In the genomic region with DNA sequence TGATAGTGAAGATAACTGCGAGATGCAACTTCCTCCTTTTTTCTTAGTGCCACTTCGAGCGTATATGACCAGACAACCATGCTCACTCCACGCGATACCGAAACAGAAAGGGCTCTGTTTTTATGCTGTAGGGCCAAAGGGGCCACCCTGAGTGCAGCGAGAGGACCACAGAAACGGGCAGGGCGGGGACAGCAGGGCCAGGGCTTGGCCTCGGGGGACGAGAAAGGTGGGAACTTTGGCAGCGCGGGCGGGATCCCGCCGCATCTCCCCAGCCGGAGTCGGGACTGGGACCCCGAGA, we compare ENCODE assay signal across 8 cellular contexts. TPM values are rescaled to one million over a fixed set of nuclear protein-coding genes. Genes with fewer than 3 reads are reported as not detected.
DNase-seq lines count a peak whose midpoint lies in the region; ATAC-seq, FAIRE-seq and TF ChIP-seq lines count a peak whose summit lies in the region.

No MANE protein-coding gene starts in this region.

- in situ Hi-C loops in K562 (cut with MboI), result loop anchor here (10.0 kb wide), 1 partner anchor 185 kb away; no protein-coding TSS in a partner anchor

- H2AFZ ChIP-seq in KMS-11 (ENCODE audit: low read depth) (peak overlapping the region; percentile 92), K562 (ENCODE audit: low read depth, low read length) (peak overlapping the region; percentile 98)

- DNase-seq in GM06990 (ENCODE audit: extremely low read depth, insufficient read length), result peak; percentile 83
- DNase-seq in GOT3 (lab: John Stamatoyannopoulos, UW), result peak; percentile 45
- DNase-seq in T-helper 9 cell, result peak; percentile 38
- peak in 2 of 4 experiments; percentile 57 to 69 for DNase-seq in K562 (ENCODE audit: extremely low read depth in 1 of 4, low spot score in 3 of 4)
- DNase-seq in stimulated activated CD4-positive, alpha-beta T cell treated with anti-CD3 and anti-CD28 coated beads, Interleukin-12 subunit alpha, Interleukin-12 subunit beta, amount 100 ng/mL, for 24 hours (ENCODE audit: low read depth in 2 of 2), result peak; percentile 11 to 41
- DNase-seq in NCI-H187 treated with DMSO at 0.1 percent for 48 hours (lab: John Stamatoyannopoulos, UW), result no peak

- H3K9ac ChIP-seq in KMS-11, result peak overlapping the region; percentile 77
- peak overlapping the region; percentile 76 to 94 for H3K9ac ChIP-seq in K562 (ENCODE audit: insufficient read depth in 1 of 2, low read depth in 2 of 2, low read length in 2 of 2)

- POLR2A ChIA-PET in K562 (lab: Yijun Ruan, JAX), result interaction anchor here (0.7 to 1.1 kb wide), 6 partner anchors 9 to 665 kb away, joined by 3 to 4 read pairs (median 3); no protein-coding TSS in a partner anchor

- no peaks in the 10 kb centered on the region; the same call in 1 of the 2 replicates for H3K36me3 ChIP-seq in GM06990 (ENCODE audit: control insufficient read depth, insufficient read depth, low read length)
- no peaks in the 10 kb centered on the region for H3K36me3 ChIP-seq in KMS-11 (ENCODE audit: insufficient read depth)
- H3K36me3 ChIP-seq in K562 (ENCODE audit: control insufficient read depth, insufficient read depth, low read length), result no peaks in the 10 kb centered on the region

- H3K9me1 ChIP-seq in K562 (ENCODE audit: control insufficient read depth, insufficient read depth, low read length), result no peaks in the 10 kb centered on the region

- CTCF ChIA-PET in K562 (lab: Yijun Ruan, JAX; ENCODE audit: low intra/inter-chr PET ratio), result no interaction called here

- H3K27me3 ChIP-seq in GM06990 (replicated peaks; ENCODE audit: control insufficient read depth, insufficient read depth, low read length) (no peaks in the 10 kb centered on the region), KMS-11 (ENCODE audit: insufficient read depth, low read depth) (no peaks in the 10 kb centered on the region; the same call in 1 of the 2 replicates), K562 (ENCODE audit: control insufficient read depth in 2 of 2, insufficient read depth in 2 of 2, low read length in 2 of 2) (no peaks in the 10 kb centered on the region; a peak in 1 of 5 replicates)

- H3K4me1 ChIP-seq in KMS-11 (ENCODE audit: low read depth, poor library complexity, severe bottlenecking), result peaks cover 21% of the 10 kb centered on the region
- H3K4me1 ChIP-seq in K562 (replicated peaks in 1 of 2; ENCODE audit: control insufficient read depth in 2 of 2, insufficient read depth in 2 of 2, low read length in 2 of 2), result peaks cover 3 to 13% of the 10 kb centered on the region in 2 experiments; a peak in 3 of 5 replicates

- TF ChIP-seq CTCF in GM06990 (IDR thresholded peaks at IDR 0.05; ENCODE audit: insufficient read depth, low read length, poor library complexity, severe bottlenecking) (no peak), KMS-11 (conservative IDR thresholded peaks at IDR 0.05; ENCODE audit: low read depth, low read length) (no peak), K562 (IDR thresholded peaks at IDR 0.05 in 2 of 3, conservative IDR thresholded peaks at IDR 0.05 in 1 of 3; ENCODE audit: insufficient read depth in 2 of 3, low read depth in 1 of 3, low read length in 3 of 3) (no peak)

- H3K27ac ChIP-seq in KMS-11 (peak overlapping the region; percentile 77), K562 (ENCODE audit: extremely low read depth, low read depth, low read length) (peak overlapping the region; percentile 77)

- 0% methylated on average over 16 of the region's 19 CpGs for WGBS in K562 (ENCODE audit: insufficient coverage, low coverage, missing lambda C conversion rate)

- H3K4me3 ChIP-seq in GM06990 (replicated peaks; ENCODE audit: low read depth, low read length) (peak overlapping the region; percentile 86), KMS-11 (IDR thresholded peaks at IDR 0.05; ENCODE audit: insufficient read depth, low read depth, low read length) (no peak overlapping the region), K562 (peak overlapping the region; percentile 86), iPS-18c (ENCODE audit: insufficient read depth, low read depth, low read length) (peak overlapping the region; percentile 83)

- peak overlapping the region; percentile 92 for H3K4me2 ChIP-seq in KMS-11
- H3K4me2 ChIP-seq in K562 (ENCODE audit: insufficient read depth, low read length), result peak overlapping the region; percentile 85

- no peak for TF ChIP-seq POLR2A in K562 (conservative IDR thresholded peaks at IDR 0.05)

- no peaks in the 10 kb centered on the region for H4K20me1 ChIP-seq in KMS-11 (ENCODE audit: insufficient read depth)
- H4K20me1 ChIP-seq in K562 (replicated peaks; ENCODE audit: control insufficient read depth, insufficient read depth, low read length), result no peaks in the 10 kb centered on the region

- no TSS peak for BruUV-seq in K562 (replicated peaks; lab: Mats Ljungman, UMichigan)

- TF ChIP-seq EP300 in K562 (IDR thresholded peaks at IDR 0.05; ENCODE audit: low read length), result 0 out of 2 replicates have a peak, but pooled peaks have one; percentile 11

- H3K9me3 ChIP-seq in K562 (replicated peaks; ENCODE audit: control insufficient read depth, insufficient read depth, low read depth, low read length) (no peaks in the 10 kb centered on the region), iPS-18c (ENCODE audit: control insufficient read depth, insufficient read depth, low read length) (no peaks in the 10 kb centered on the region)

- ATAC-seq in K562, result peak; percentile 85

- H3K79me2 ChIP-seq in KMS-11 (ENCODE audit: insufficient read depth, low read depth) (peaks cover 35% of the 10 kb centered on the region), K562 (ENCODE audit: control insufficient read depth, insufficient read depth, low read length) (peaks cover 41% of the 10 kb centered on the region)

- TF ChIP-seq RAD21 in K562 (CRISPR knock-in tag; conservative IDR thresholded peaks at IDR 0.05 in 1 of 2, IDR thresholded peaks at IDR 0.05 in 1 of 2), result no peak

- intact Hi-C loops in K562 (cut with micrococcal nuclease), result no loop called here

- peak; percentile 75 for FAIRE-seq in K562 (lab: Jason Lieb, UNC)

TF ChIP-seq in K562, 482 proteins besides CTCF, POLR2A, EP300 and RAD21 (continues in another document):
- TF ChIP-seq, protein P1, sequence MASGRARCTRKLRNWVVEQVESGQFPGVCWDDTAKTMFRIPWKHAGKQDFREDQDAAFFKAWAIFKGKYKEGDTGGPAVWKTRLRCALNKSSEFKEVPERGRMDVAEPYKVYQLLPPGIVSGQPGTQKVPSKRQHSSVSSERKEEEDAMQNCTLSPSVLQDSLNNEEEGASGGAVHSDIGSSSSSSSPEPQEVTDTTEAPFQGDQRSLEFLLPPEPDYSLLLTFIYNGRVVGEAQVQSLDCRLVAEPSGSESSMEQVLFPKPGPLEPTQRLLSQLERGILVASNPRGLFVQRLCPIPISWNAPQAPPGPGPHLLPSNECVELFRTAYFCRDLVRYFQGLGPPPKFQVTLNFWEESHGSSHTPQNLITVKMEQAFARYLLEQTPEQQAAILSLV (tag; IDR thresholded peaks at IDR 0.05), result no peak
- TF ChIP-seq, protein P2, sequence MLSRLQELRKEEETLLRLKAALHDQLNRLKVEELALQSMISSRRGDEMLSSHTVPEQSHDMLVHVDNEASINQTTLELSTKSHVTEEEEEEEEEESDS (CRISPR knock-in tag; IDR thresholded peaks at IDR 0.05), result no peak
- TF ChIP-seq ZNF445 (CRISPR knock-in tag; IDR thresholded peaks at IDR 0.05; ENCODE audit: low read depth) (no peak), MCM5 (IDR thresholded peaks at IDR 0.05; ENCODE audit: low read depth) (no peak)
- TF ChIP-seq, protein P3, sequence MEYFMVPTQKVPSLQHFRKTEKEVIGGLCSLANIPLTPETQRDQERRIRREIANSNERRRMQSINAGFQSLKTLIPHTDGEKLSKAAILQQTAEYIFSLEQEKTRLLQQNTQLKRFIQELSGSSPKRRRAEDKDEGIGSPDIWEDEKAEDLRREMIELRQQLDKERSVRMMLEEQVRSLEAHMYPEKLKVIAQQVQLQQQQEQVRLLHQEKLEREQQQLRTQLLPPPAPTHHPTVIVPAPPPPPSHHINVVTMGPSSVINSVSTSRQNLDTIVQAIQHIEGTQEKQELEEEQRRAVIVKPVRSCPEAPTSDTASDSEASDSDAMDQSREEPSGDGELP (CRISPR knock-in tag; IDR thresholded peaks at IDR 0.05; ENCODE audit: borderline replicate concordance), result no peak

RNA-seq across cellular contexts. Expression of a gene that starts 0.5 kb away (rescaled TPM):
- 34.3 and 156 TPM in 2 replicates for total RNA-seq in K562 (2011; cell fraction: chromatin; rRNA removed; ENCODE audit: low replicate concordance)
- total RNA-seq in K562 (2011; cell fraction: nucleolus; rRNA removed), result 17.2 and 24.6 TPM in 2 replicates
- 45.9 and 72.8 TPM in 2 replicates for total RNA-seq in K562 (2011; cell fraction: nucleoplasm; rRNA removed)
- total RNA-seq in K562 (2014; rRNA removed) (14.4 and 15.7 TPM in 2 replicates), K562 (2014; rRNA removed; fragmentation: Illumina TruSeq; extraction: Trizol) (20.7 and 21.9 TPM in 2 replicates), K562 (2015; rRNA removed; fragmentation: Illumina TruSeq; extraction: Trizol) (27.1 and 32.3 TPM in 2 replicates), K562 (2021) (22.3 and 23.3 TPM in 2 replicates)
- polyA plus RNA-seq in K562 (2011; rRNA removed) (14.2 and 16.6 TPM in 2 replicates), K562 (2014; fragmentation: Illumina TruSeq; extraction: Trizol) (11.4 and 13.4 TPM in 2 replicates), K562 (2014; fragmentation: Nextera tagmentation; extraction: Ambion mirVana) (1 to 10 TPM; 5.2 to 8.0 TPM), K562 (2014; rRNA removed) (11.5 and 12.2 TPM in 2 replicates)
- polyA plus RNA-seq in K562 (2011; cell fraction: cytosol; rRNA removed), result 4.0 and 7.8 TPM in 2 replicates
- 24.3 and 32.8 TPM in 2 replicates for polyA plus RNA-seq in K562 (2011; cell fraction: nucleus; rRNA removed)
- 9.0 and 14.4 TPM in 2 replicates for polyA plus RNA-seq in K562 (2012)
- 84.9 and 120 TPM in 2 replicates for polyA minus RNA-seq in K562 (2011; rRNA and poly(A)+ RNA removed)
- polyA minus RNA-seq in K562 (2011; cell fraction: cytosol; rRNA and poly(A)+ RNA removed), result 37.9 and 41.4 TPM in 2 replicates
- 84.8 and 219 TPM in 2 replicates for polyA minus RNA-seq in K562 (2011; cell fraction: nucleus; rRNA and poly(A)+ RNA removed)

RNA-seq across cellular contexts. Expression of a gene that starts 7.0 kb away (rescaled TPM):
- total RNA-seq in K562 (2011; cell fraction: chromatin; rRNA removed; ENCODE audit: low replicate concordance), result not detected in 2 replicates
- not detected in 2 replicates for total RNA-seq in K562 (2011; cell fraction: nucleolus; rRNA removed)
- not detected in 2 replicates for total RNA-seq in K562 (2011; cell fraction: nucleoplasm; rRNA removed)
- total RNA-seq in K562 (2014; rRNA removed) (not detected in 2 replicates), K562 (2014; rRNA removed; fragmentation: Illumina TruSeq; extraction: Trizol) (not detected in 2 replicates), K562 (2015; rRNA removed; fragmentation: Illumina TruSeq; extraction: Trizol) (not detected in 2 replicates), K562 (2021) (not detected in 2 replicates)
- polyA plus RNA-seq in K562 (2011; rRNA removed) (not detected in 2 replicates), K562 (2014; fragmentation: Illumina TruSeq; extraction: Trizol) (not detected in 2 replicates), K562 (2014; fragmentation: Nextera tagmentation; extraction: Ambion mirVana) (not detected), K562 (2014; rRNA removed) (not detected in 2 replicates)
- not detected in 2 replicates for polyA plus RNA-seq in K562 (2011; cell fraction: cytosol; rRNA removed)
- not detected in 2 replicates for polyA plus RNA-seq in K562 (2011; cell fraction: nucleus; rRNA removed)
- 0.03 TPM in 1 of 2 replicates, not detected in the other for polyA plus RNA-seq in K562 (2012)
- polyA minus RNA-seq in K562 (2011; rRNA and poly(A)+ RNA removed), result not detected in 2 replicates
- polyA minus RNA-seq in K562 (2011; cell fraction: cytosol; rRNA and poly(A)+ RNA removed), result not detected in 2 replicates
- not detected in 2 replicates for polyA minus RNA-seq in K562 (2011; cell fraction: nucleus; rRNA and poly(A)+ RNA removed)
